Comparison of ENCODE assay signal across 14 cellular contexts in the genomic region with DNA sequence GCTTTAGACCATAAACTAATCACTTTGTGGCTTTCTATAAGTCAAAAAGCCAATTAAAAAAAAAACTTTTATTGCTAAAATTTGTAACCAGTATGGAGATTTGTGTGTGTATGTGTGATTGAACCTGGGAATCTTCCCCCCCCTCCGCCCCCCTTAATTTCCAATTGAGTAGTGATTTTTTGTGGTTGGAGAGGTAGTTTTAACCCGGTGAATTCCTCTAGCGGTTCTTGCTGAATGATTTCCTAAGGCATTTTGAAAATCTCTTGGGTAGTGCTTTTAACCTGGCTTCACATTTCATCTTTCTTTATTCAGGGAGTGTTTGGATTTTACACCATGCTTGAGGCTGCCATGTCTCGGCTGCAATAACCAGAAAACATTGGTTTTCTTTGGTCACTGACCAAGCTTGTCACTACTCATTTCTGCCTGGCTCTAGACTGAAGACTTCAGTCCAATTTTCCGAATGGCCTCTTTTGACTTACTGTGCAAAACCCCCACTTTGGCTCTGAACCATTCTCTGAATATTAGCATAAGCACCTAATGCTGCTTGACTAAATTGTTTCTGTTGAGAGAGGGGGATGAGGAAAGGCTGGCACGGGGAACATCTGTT. TPM values are rescaled to one million over a fixed set of nuclear protein-coding genes. Genes with fewer than 3 reads are reported as not detected.
A peak's percentile ranks its signal among the peaks of the same experiment; 100 is the strongest.
DNase-seq lines count a peak whose midpoint lies in the region; ATAC-seq and TF ChIP-seq lines count a peak whose summit lies in the region.
"Had no signal": no experiment of that assay in that cellular context is flagged by ENCODE, and none has a peak within 500 bp of the region (broad histone marks: within the 10 kb centered on the region; RNA-seq: fewer than 3 reads in every experiment).

No MANE protein-coding gene starts in this region.

- H3K4me1 Mint-ChIP-seq in CD8-positive, alpha-beta T cell (ENCODE audit: low read depth), result peaks cover 76% of the 10 kb centered on the region
- peaks cover 37% of the 10 kb centered on the region for H3K4me1 Mint-ChIP-seq in T-helper 17 cell

- peaks cover 8% of the 10 kb centered on the region for H3K36me3 Mint-ChIP-seq in CD8-positive, alpha-beta T cell
- H3K36me3 Mint-ChIP-seq in T-helper 17 cell (ENCODE audit: low read depth), result no peaks in the 10 kb centered on the region

- no peak overlapping the region for H3K4me3 ChIP-seq in AG09309 (ENCODE audit: control insufficient read depth, low read depth, low read length)
- no peak overlapping the region for H3K4me3 ChIP-seq in CD8-positive, alpha-beta T cell (ENCODE audit: low read depth, low read length)
- H3K4me3 ChIP-seq in right cardiac atrium (ENCODE audit: low read length), result no peak overlapping the region

- no peaks in the 10 kb centered on the region for H3K9me3 Mint-ChIP-seq in CD8-positive, alpha-beta T cell
- H3K9me3 Mint-ChIP-seq: endodermal cell, H9 had no signal

- peaks cover 72% of the 10 kb centered on the region for H3K4me1 ChIP-seq in CD8-positive, alpha-beta T cell (ENCODE audit: insufficient read depth, low read length)
- peaks cover 5% of the 10 kb centered on the region for H3K4me1 ChIP-seq in right cardiac atrium (ENCODE audit: control insufficient read depth, insufficient read depth, low read length)
- H3K4me1 ChIP-seq: parathyroid adenoma had no signal

- no peak for TF ChIP-seq CTCF in AG09309 (IDR thresholded peaks at IDR 0.05; ENCODE audit: control insufficient read depth, insufficient read depth, low read depth, low read length, missing control alignments)
- no peak for TF ChIP-seq CTCF in CD8-positive, alpha-beta T cell (IDR thresholded peaks at IDR 0.05)

- H3K27ac Mint-ChIP-seq in CD8-positive, alpha-beta T cell, result peak overlapping the region; percentile 52
- peak overlapping the region; percentile 11 for H3K27ac Mint-ChIP-seq in T-helper 17 cell
- H3K27ac Mint-ChIP-seq: endodermal cell had no signal

- H3K9me3 ChIP-seq in CD8-positive, alpha-beta T cell (ENCODE audit: low read length), result no peaks in the 10 kb centered on the region
- H3K9me3 ChIP-seq in T-helper 17 cell (ENCODE audit: control insufficient read depth, low read length, poor library complexity, severe bottlenecking), result no peaks in the 10 kb centered on the region
- H3K9me3 ChIP-seq in right cardiac atrium (ENCODE audit: control insufficient read depth, low read length), result no peaks in the 10 kb centered on the region
- H3K9me3 ChIP-seq: BE2C had no signal

- H3K27me3 Mint-ChIP-seq in CD8-positive, alpha-beta T cell (ENCODE audit: low read depth), result no peaks in the 10 kb centered on the region
- H3K27me3 Mint-ChIP-seq in T-helper 17 cell, result no peaks in the 10 kb centered on the region

- no peak overlapping the region for H3K27ac ChIP-seq in CD8-positive, alpha-beta T cell (ENCODE audit: low read depth, low read length)
- no peak overlapping the region for H3K27ac ChIP-seq in right cardiac atrium (ENCODE audit: low read length)
- H3K27ac ChIP-seq: parathyroid adenoma had no signal

- DNase-seq in AG09309 (ENCODE audit: low read depth) (peak; percentile 3), T-helper 17 cell (no peak), right cardiac atrium (no peak), NCI-H2107 treated with DMSO at 0.1 percent for 48 hours (lab: John Stamatoyannopoulos, UW; ENCODE audit: unreplicated experiment) (no peak), NOMO-1 treated with DMSO at 0.1 percent for 48 hours (lab: John Stamatoyannopoulos, UW; ENCODE audit: unreplicated experiment) (no peak)
- DNase-seq in CD8-positive, alpha-beta T cell, result no peak
- DNase-seq: activated CD4-positive, alpha-beta T cell treated with anti-CD3 and anti-CD28 coated beads, Interleukin-2, amount 50 U/mL, for 1 hour; BE2C; endodermal cell; foreskin fibroblast; H9; stimulated activated CD4-positive, alpha-beta T cell treated with anti-CD3 and anti-CD28 coated beads, Interleukin-12 subunit alpha, Interleukin-12 subunit beta, amount 100 ng/mL, for 4 hours had no signal

- intact Hi-C loops in CD8-positive, alpha-beta T cell (cut with DNase I, micrococcal nuclease), result loop anchor here in 1 of 2 experiments (5.0 kb wide), 1 partner anchor 59 kb away; no protein-coding TSS in a partner anchor
- intact Hi-C loops in right cardiac atrium (cut with DNase I), result no loop called here

- no peak overlapping the region for H3K4me3 Mint-ChIP-seq in CD8-positive, alpha-beta T cell
- H3K4me3 Mint-ChIP-seq in T-helper 17 cell, result no peak overlapping the region
- H3K4me3 Mint-ChIP-seq: endodermal cell, H9 had no signal

- H3K27me3 ChIP-seq in CD8-positive, alpha-beta T cell (ENCODE audit: insufficient read depth, low read length), result no peaks in the 10 kb centered on the region
- no peaks in the 10 kb centered on the region for H3K27me3 ChIP-seq in right cardiac atrium (ENCODE audit: control insufficient read depth, insufficient read depth)

- H3K36me3 ChIP-seq in CD8-positive, alpha-beta T cell (ENCODE audit: insufficient read depth, low read length), result no peaks in the 10 kb centered on the region
- H3K36me3 ChIP-seq: BE2C had no signal

- POLR2A ChIA-PET in CD8-positive, alpha-beta T cell (lab: Charles Lee), result interaction anchor here (0.5 to 1.2 kb wide), 3 partner anchors 32 to 1855 kb away, joined by 3 to 4 read pairs (median 3); no protein-coding TSS in a partner anchor

- ATAC-seq in CD8-positive, alpha-beta T cell, result no peak
- ATAC-seq in T-helper 17 cell (no peak), right cardiac atrium (peak; percentile 73 to 85), HG02938 (IDR thresholded peaks at IDR 0.05; ENCODE audit: unreplicated experiment) (no peak)

- CTCF ChIA-PET in CD8-positive, alpha-beta T cell (lab: Charles Lee), result interaction anchor here (0.6 kb wide), 1 partner anchor 246 kb away, joined by 3 read pairs; no protein-coding TSS in a partner anchor

- WGBS in right cardiac atrium, result 64% methylated on average over 6 of the region's 6 CpGs

RNA-seq across cellular contexts. Expression of gene PRKCA, which starts 35.6 kb away (rescaled TPM):
- 10 to 100 TPM; 62.6 to 70.8 TPM for total RNA-seq in CD8-positive, alpha-beta T cell
- 10 to 100 TPM; 84.9 to 93.9 TPM for total RNA-seq in T-helper 17 cell
- total RNA-seq in right cardiac atrium, result 1 to 10 TPM; 5.0 to 8.0 (median 6.9) TPM
- polyA plus RNA-seq in right cardiac atrium, result 2.2 TPM

Comparison
In these comparisons a context has a peak if more than half of its experiments do, and no peak if none do; other contexts are left out.
1. ATAC-seq: peak in right cardiac atrium (2 of 2); none in CD8-positive, alpha-beta T cell (single experiment), T-helper 17 cell (single experiment) and HG02938 (single experiment).
2. RNA of gene PRKCA, which starts 35.6 kb away (total RNA-seq): 84.9 to 93.9 TPM in T-helper 17 cell and 62.6 to 70.8 TPM in CD8-positive, alpha-beta T cell; 5.0 to 8.0 TPM in right cardiac atrium; every median in the first group is over 4 times any median in the second.